Comparison of ENCODE assay signal across 8 cellular contexts in genomic region chr17:76145231-76146052, GRCh38.
DNase-seq lines count a peak whose midpoint lies in the region; ATAC-seq and TF ChIP-seq lines count a peak whose summit lies in the region.

No MANE protein-coding gene starts in this region.

- POLR2A ChIA-PET in HEK293T (lab: Yijun Ruan, JAX): no interaction called here

- peak; percentile 1 for TF ChIP-seq CTCF in GM12873 (IDR thresholded peaks at IDR 0.05; ENCODE audit: insufficient read depth, low read depth, low read length, missing control alignments)

- no peaks in the 10 kb centered on the region for H3K27me3 Mint-ChIP-seq in activated naive CD4-positive, alpha-beta T cell treated with anti-CD3 and anti-CD28 coated beads, Interleukin-2, amount 50 U/mL, for 24 hours

- H3K4me1 Mint-ChIP-seq in activated naive CD4-positive, alpha-beta T cell treated with anti-CD3 and anti-CD28 coated beads, Interleukin-2, amount 50 U/mL, for 24 hours: peaks cover 71% of the 10 kb centered on the region

- CTCF ChIA-PET in HEK293T (lab: Yijun Ruan, JAX): interaction anchor here (0.8 kb wide), 1 partner anchor 36 kb away, joined by 3 read pairs; no protein-coding TSS in a partner anchor

- peaks cover 4% of the 10 kb centered on the region for H3K36me3 Mint-ChIP-seq in activated naive CD4-positive, alpha-beta T cell treated with anti-CD3 and anti-CD28 coated beads, Interleukin-2, amount 50 U/mL, for 24 hours

- DNase-seq in NOMO-1 (lab: John Stamatoyannopoulos, UW; ENCODE audit: unreplicated experiment in 2 of 2) (peak; percentile 44 to 76), SW480 (ENCODE audit: low spot score) (no peak), HEK293T (ENCODE audit: extremely low spot score) (no peak), NCI-H1930 (lab: John Stamatoyannopoulos, UW) (no peak)
- peak; percentile 52 to 53 for DNase-seq in stimulated activated CD4-positive, alpha-beta T cell treated with anti-CD3 and anti-CD28 coated beads, Interleukin-2, amount 100 ng/mL, for 24 hours

- no peak for ATAC-seq in GM18511 (IDR thresholded peaks at IDR 0.05; ENCODE audit: unreplicated experiment)

- peak overlapping the region; percentile 96 for H3K27ac Mint-ChIP-seq in activated naive CD4-positive, alpha-beta T cell treated with anti-CD3 and anti-CD28 coated beads, Interleukin-2, amount 50 U/mL, for 24 hours

- peak overlapping the region; percentile 78 for H3K4me3 Mint-ChIP-seq in activated naive CD4-positive, alpha-beta T cell treated with anti-CD3 and anti-CD28 coated beads, Interleukin-2, amount 50 U/mL, for 24 hours

- no peaks in the 10 kb centered on the region for H3K9me3 Mint-ChIP-seq in activated naive CD4-positive, alpha-beta T cell treated with anti-CD3 and anti-CD28 coated beads, Interleukin-2, amount 50 U/mL, for 24 hours

TF ChIP-seq in HEK293T, 16 proteins besides CTCF, POLR2A, EP300 and RAD21:
- TF ChIP-seq SP1 (IDR thresholded peaks at IDR 0.05) (no peak), HDGF (IDR thresholded peaks at IDR 0.05; ENCODE audit: borderline replicate concordance) (no peak), LEF1 (IDR thresholded peaks at IDR 0.05; ENCODE audit: borderline replicate concordance) (no peak), SUZ12 (IDR thresholded peaks at IDR 0.05) (no peak), L3MBTL2 (conservative IDR thresholded peaks at IDR 0.05) (no peak), PKNOX1 (IDR thresholded peaks at IDR 0.05) (no peak), ELF4 (IDR thresholded peaks at IDR 0.05) (no peak)

Comparison
In these comparisons a context has a peak if more than half of its experiments do, and no peak if none do; other contexts are left out.
1. DNase-seq: peak in NOMO-1 (2 of 2) and stimulated activated CD4-positive, alpha-beta T cell treated with anti-CD3 and anti-CD28 coated beads, Interleukin-2, amount 100 ng/mL, for 24 hours (2 of 2); none in SW480 (single experiment), HEK293T (single experiment) and NCI-H1930 (0 of 2).